17 cellular contexts compared by ENCODE assay signal in the genomic region with DNA sequence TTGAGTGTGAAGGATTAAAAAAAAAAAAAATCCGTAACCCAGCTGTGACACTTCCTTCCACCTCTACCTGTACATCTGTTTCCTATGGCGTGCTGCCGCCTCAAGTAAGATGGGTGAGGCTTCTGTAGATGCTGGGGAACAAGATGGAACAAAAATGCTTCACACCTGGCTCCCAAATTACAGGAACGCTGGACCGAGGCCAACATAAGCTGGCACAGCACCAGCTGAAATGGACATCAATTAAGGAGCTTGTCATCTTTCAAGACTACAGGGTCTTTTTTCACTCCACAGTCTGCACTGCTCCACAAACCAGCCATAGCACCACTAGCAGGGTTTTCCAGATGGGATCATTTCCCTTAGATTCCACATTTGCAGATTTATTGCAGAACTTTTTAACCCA.
"Had no signal": no experiment of that assay in that cellular context is flagged by ENCODE, and none has a peak within 500 bp of the region (broad histone marks: within the 10 kb centered on the region; RNA-seq: fewer than 3 reads in every experiment).

No MANE protein-coding gene starts in this region.

- H3K27ac ChIP-seq: brain microvascular endothelial cell, left lung, stomach, testis had no signal

- H3K4me3 Mint-ChIP-seq: activated CD8-positive, alpha-beta T cell treated with anti-CD3 and anti-CD28 coated beads for 36 hours; activated naive CD8-positive, alpha-beta T cell treated with anti-CD3 and anti-CD28 coated beads, Interleukin-2, amount 10 ng/mL, durations not matched to agents 7 days and 5 days; central memory CD8-positive, alpha-beta T cell; dendritic cell treated with granulocyte-macrophage colony-stimulating factor and Interleukin-4, amounts not matched to agents 40 ng/mL and 50 ng/mL, for 4 days; memory B cell; natural killer cell had no signal

- H3K36me3 Mint-ChIP-seq: natural killer cell had no signal

- DNase-seq: activated CD4-positive, alpha-beta T cell treated with anti-CD3 and anti-CD28 coated beads for 48 hours; activated CD8-positive, alpha-beta memory T cell treated with anti-CD3 and anti-CD28 coated beads, Interleukin-2, amount 50 U/mL, for 4 hours; activated CD8-positive, alpha-beta T cell treated with anti-CD3 and anti-CD28 coated beads for 36 hours; activated naive CD8-positive, alpha-beta T cell treated with anti-CD3 and anti-CD28 coated beads, Interleukin-2, amount 10 ng/mL, durations not matched to agents 7 days and 5 days; anterior cingulate cortex; brain microvascular endothelial cell; effector memory CD4-positive, alpha-beta T cell; foreskin fibroblast; hippocampal formation; left lung; natural killer cell; stimulated activated CD4-positive, alpha-beta T cell treated with anti-CD3 and anti-CD28 coated beads, Interleukin-1b, Interleukin-23, amount 100 ng/mL, for 48 hours; stomach; testis had no signal

- ATAC-seq: activated CD8-positive, alpha-beta T cell treated with anti-CD3 and anti-CD28 coated beads for 36 hours; left lung; natural killer cell had no signal

- H3K9me3 Mint-ChIP-seq: activated CD8-positive, alpha-beta T cell treated with anti-CD3 and anti-CD28 coated beads for 36 hours; activated naive CD8-positive, alpha-beta T cell treated with anti-CD3 and anti-CD28 coated beads, Interleukin-2, amount 10 ng/mL, durations not matched to agents 7 days and 5 days; central memory CD8-positive, alpha-beta T cell; dendritic cell treated with granulocyte-macrophage colony-stimulating factor and Interleukin-4, amounts not matched to agents 40 ng/mL and 50 ng/mL, for 4 days; memory B cell; natural killer cell had no signal

- H3K27me3 Mint-ChIP-seq: activated CD8-positive, alpha-beta T cell treated with anti-CD3 and anti-CD28 coated beads for 36 hours; activated naive CD8-positive, alpha-beta T cell treated with anti-CD3 and anti-CD28 coated beads, Interleukin-2, amount 10 ng/mL, durations not matched to agents 7 days and 5 days; central memory CD8-positive, alpha-beta T cell; dendritic cell treated with granulocyte-macrophage colony-stimulating factor and Interleukin-4, amounts not matched to agents 40 ng/mL and 50 ng/mL, for 4 days; memory B cell had no signal

- H3K27ac Mint-ChIP-seq: activated CD8-positive, alpha-beta T cell treated with anti-CD3 and anti-CD28 coated beads for 36 hours; activated naive CD8-positive, alpha-beta T cell treated with anti-CD3 and anti-CD28 coated beads, Interleukin-2, amount 10 ng/mL, durations not matched to agents 7 days and 5 days; dendritic cell treated with granulocyte-macrophage colony-stimulating factor and Interleukin-4, amounts not matched to agents 40 ng/mL and 50 ng/mL, for 4 days; memory B cell; natural killer cell had no signal

- H3K27me3 ChIP-seq: brain microvascular endothelial cell, left lung, stomach, testis had no signal

- H3K4me1 ChIP-seq: testis had no signal

- H3K4me3 ChIP-seq: left lung, stomach, testis had no signal

- H3K9me3 ChIP-seq: left lung, stomach, testis had no signal

- H3K4me1 Mint-ChIP-seq: central memory CD8-positive, alpha-beta T cell; memory B cell had no signal
